In genomic region chr17:81276781-81277180, GRCh38 we compare ENCODE assay signal across 16 cellular contexts.
"Had no signal": no experiment of that assay in that cellular context is flagged by ENCODE, and none has a peak within 500 bp of the region (broad histone marks: within the 10 kb centered on the region; RNA-seq: fewer than 3 reads in every experiment).

No MANE protein-coding gene starts in this region.

- H3K4me3 Mint-ChIP-seq: activated CD8-positive, alpha-beta memory T cell treated with anti-CD3 and anti-CD28 coated beads, Interleukin-2, amount 10 ng/mL, durations not matched to agents 7 days and 5 days; activated naive CD4-positive, alpha-beta T cell treated with anti-CD3 and anti-CD28 coated beads, Interleukin-2, amount 10 ng/mL, durations not matched to agents 7 days and 5 days; endodermal cell; neural crest cell; T-cell had no signal

- H3K9ac ChIP-seq: SK-N-SH had no signal

- DNase-seq: activated CD4-positive, alpha-beta T cell treated with anti-CD3 and anti-CD28 coated beads, Interleukin-2, amount 50 U/mL, for 48 hours; activated CD8-positive, alpha-beta memory T cell treated with anti-CD3 and anti-CD28 coated beads, Interleukin-2, amount 10 ng/mL, durations not matched to agents 7 days and 5 days; activated naive CD4-positive, alpha-beta T cell treated with anti-CD3 and anti-CD28 coated beads, Interleukin-2, amount 10 ng/mL, durations not matched to agents 7 days and 5 days; activated T-cell treated with anti-CD3 and anti-CD28 coated beads, Interleukin-2, amount 50 U/mL, for 1 hour; endodermal cell; stimulated activated CD4-positive, alpha-beta T cell treated with anti-CD3 and anti-CD28 coated beads, Interleukin-12 subunit alpha, Interleukin-12 subunit beta, amount 100 ng/mL, for 4 hours; stimulated activated CD4-positive, alpha-beta T cell treated with anti-CD3 and anti-CD28 coated beads, Interleukin-2, amount 100 ng/mL, for 24 hours; T-cell; T1000 had no signal

- H3K4me1 ChIP-seq: ascending aorta, psoas muscle, tibial nerve had no signal

- H3K27me3 ChIP-seq: ascending aorta, dorsolateral prefrontal cortex, tibial nerve had no signal

- H3K9me3 Mint-ChIP-seq: activated naive CD4-positive, alpha-beta T cell treated with anti-CD3 and anti-CD28 coated beads, Interleukin-2, amount 10 ng/mL, durations not matched to agents 7 days and 5 days; activated T-helper 2 cell treated with anti-CD3 and anti-CD28 coated beads, Interferon-gamma antibody, Interleukin-2, Interleukin-4, amounts not matched to agents 10 μg/mL and 5 μg/mL and 100 μg/mL, durations not matched to agents 14 hours and 24 hours and 36 hours; endodermal cell; neural crest cell; T-cell had no signal

- H3K4me3 ChIP-seq: ascending aorta, psoas muscle, tibial nerve had no signal

- H3K27ac Mint-ChIP-seq: activated CD8-positive, alpha-beta memory T cell treated with anti-CD3 and anti-CD28 coated beads, Interleukin-2, amount 10 ng/mL, durations not matched to agents 7 days and 5 days; activated T-helper 2 cell treated with anti-CD3 and anti-CD28 coated beads, Interferon-gamma antibody, Interleukin-2, Interleukin-4, amounts not matched to agents 10 μg/mL and 5 μg/mL and 100 μg/mL, durations not matched to agents 14 hours and 24 hours and 36 hours; endodermal cell; T-cell had no signal

- H3K27me3 Mint-ChIP-seq: activated CD8-positive, alpha-beta memory T cell treated with anti-CD3 and anti-CD28 coated beads, Interleukin-2, amount 10 ng/mL, durations not matched to agents 7 days and 5 days; activated naive CD4-positive, alpha-beta T cell treated with anti-CD3 and anti-CD28 coated beads, Interleukin-2, amount 10 ng/mL, durations not matched to agents 7 days and 5 days; T-cell had no signal

- H3K27ac ChIP-seq: ascending aorta, psoas muscle, tibial nerve had no signal

- H3K9me3 ChIP-seq: ascending aorta, psoas muscle, SK-N-SH, tibial nerve had no signal

- ATAC-seq: activated CD8-positive, alpha-beta memory T cell treated with anti-CD3 and anti-CD28 coated beads, Interleukin-2, amount 10 ng/mL, durations not matched to agents 7 days and 5 days; T-cell had no signal

- H3K4me1 Mint-ChIP-seq: activated CD8-positive, alpha-beta memory T cell treated with anti-CD3 and anti-CD28 coated beads, Interleukin-2, amount 10 ng/mL, durations not matched to agents 7 days and 5 days; endodermal cell; neural crest cell had no signal
